ENCODE assay signal across 9 cellular contexts in the genomic region with DNA sequence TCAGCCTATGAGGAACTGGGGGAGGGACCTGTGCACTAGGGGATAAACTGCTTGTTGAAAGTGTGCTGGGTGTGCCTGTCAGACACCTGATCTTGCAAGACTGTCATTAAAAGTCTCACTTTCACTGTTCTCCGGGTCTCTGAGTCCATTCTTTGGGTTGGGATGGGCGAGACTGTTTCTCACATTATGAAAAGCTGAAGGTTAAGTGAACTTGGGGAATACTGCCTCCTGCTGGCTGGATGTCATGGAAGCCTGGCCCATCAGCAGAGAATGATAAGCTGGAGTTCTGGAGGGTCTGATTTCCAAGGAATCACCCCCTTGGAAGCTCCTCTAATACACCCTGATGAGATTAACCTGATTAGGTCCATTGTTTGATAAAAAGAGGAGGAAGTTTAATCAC. TPM values are rescaled to one million over a fixed set of nuclear protein-coding genes. Genes with fewer than 3 reads are reported as not detected.
DNase-seq lines count a peak whose midpoint lies in the region; ATAC-seq and TF ChIP-seq lines count a peak whose summit lies in the region.
"Had no signal": no experiment of that assay in that cellular context is flagged by ENCODE, and none has a peak within 500 bp of the region (broad histone marks: within the 10 kb centered on the region; RNA-seq: fewer than 3 reads in every experiment).

No MANE protein-coding gene starts in this region.

- TF ChIP-seq POLR2A in testis (IDR thresholded peaks at IDR 0.05): no peak

- H3K4me3 Mint-ChIP-seq in activated naive CD8-positive, alpha-beta T cell treated with anti-CD3 and anti-CD28 coated beads for 36 hours: no peak overlapping the region

- no peak overlapping the region for H3K27ac Mint-ChIP-seq in activated naive CD8-positive, alpha-beta T cell treated with anti-CD3 and anti-CD28 coated beads for 36 hours

- CTCF ChIA-PET in Panc1 (lab: Charles Lee): no interaction called here

- DNase-seq in GM12865 (ENCODE audit: low read depth) (peak; percentile 76), Panc1 (ENCODE audit: low read depth, low spot score) (peak; percentile 15), testis (peak; percentile 47), NCI-H1436 (lab: John Stamatoyannopoulos, UW) (no peak)
- peak; percentile 40 for DNase-seq in activated naive CD8-positive, alpha-beta T cell treated with anti-CD3 and anti-CD28 coated beads for 36 hours

- POLR2A ChIA-PET in Panc1 (lab: Charles Lee): no interaction called here

- H3K36me3 ChIP-seq in Panc1 (ENCODE audit: control insufficient read depth, insufficient read depth, low read length) (no peaks in the 10 kb centered on the region), liver (ENCODE audit: control insufficient read depth in 4 of 4, insufficient read depth in 3 of 4, low read depth in 1 of 4, low read length in 3 of 4) (no peaks in the 10 kb centered on the region), testis (ENCODE audit: low read depth, missing control alignments) (no peaks in the 10 kb centered on the region)

- intact Hi-C loops in Panc1 (cut with micrococcal nuclease; ENCODE audit: unreplicated experiment): no loop called here
- intact Hi-C loops in testis (cut with DNase I; ENCODE audit: low total_unique reads): no loop called here

- H3K9me3 Mint-ChIP-seq in activated naive CD8-positive, alpha-beta T cell treated with anti-CD3 and anti-CD28 coated beads for 36 hours: no peaks in the 10 kb centered on the region

- H3K4me1 ChIP-seq in Panc1 (ENCODE audit: control insufficient read depth, insufficient read depth, low read length): no peaks in the 10 kb centered on the region
- no peaks in the 10 kb centered on the region for H3K4me1 ChIP-seq in liver (ENCODE audit: control insufficient read depth in 4 of 4, insufficient read depth in 4 of 4, low read length in 3 of 4)
- H3K4me1 ChIP-seq in testis: no peaks in the 10 kb centered on the region

- H3K9ac ChIP-seq in liver (ENCODE audit: low read depth in 1 of 2, low read length in 2 of 2): no peak overlapping the region

- H3K36me3 Mint-ChIP-seq in activated naive CD8-positive, alpha-beta T cell treated with anti-CD3 and anti-CD28 coated beads for 36 hours: no peaks in the 10 kb centered on the region

- H3K27me3 Mint-ChIP-seq in activated naive CD8-positive, alpha-beta T cell treated with anti-CD3 and anti-CD28 coated beads for 36 hours: peaks cover 7% of the 10 kb centered on the region

- no TSS peak for BruUV-seq in Panc1 (replicated peaks; lab: Mats Ljungman, UMichigan)

- H3K4me3 ChIP-seq in GM12865 (ENCODE audit: low read depth, low read length): no peak overlapping the region
- H3K4me3 ChIP-seq in Panc1 (ENCODE audit: low read depth in 2 of 2, low read length in 2 of 2): no peak overlapping the region
- no peak overlapping the region for H3K4me3 ChIP-seq in liver (ENCODE audit: low read depth in 1 of 3, low read length in 3 of 3)
- no peak overlapping the region for H3K4me3 ChIP-seq in testis

- H3K27ac ChIP-seq in Panc1 (ENCODE audit: low read length) (no peak overlapping the region), liver (ENCODE audit: low read depth in 1 of 2, low read length in 2 of 2) (no peak overlapping the region), testis (no peak overlapping the region)

- H3K27me3 ChIP-seq in Panc1 (ENCODE audit: control insufficient read depth, insufficient read depth, low read length) (no peaks in the 10 kb centered on the region), liver (ENCODE audit: control insufficient read depth in 4 of 4, insufficient read depth in 4 of 4, low read length in 3 of 4) (no peaks in the 10 kb centered on the region), testis (no peaks in the 10 kb centered on the region)

- peaks cover 3% of the 10 kb centered on the region for H3K4me1 Mint-ChIP-seq in activated naive CD8-positive, alpha-beta T cell treated with anti-CD3 and anti-CD28 coated beads for 36 hours

- peak; percentile 28 to 47 for TF ChIP-seq RAD21 in liver (IDR thresholded peaks at IDR 0.05)

- H3K9me3 ChIP-seq in Panc1 (ENCODE audit: control insufficient read depth, insufficient read depth, low read depth, low read length) (no peaks in the 10 kb centered on the region), liver (ENCODE audit: control insufficient read depth in 4 of 4, low read length in 3 of 4) (no peaks in the 10 kb centered on the region), testis (no peaks in the 10 kb centered on the region)

- ATAC-seq in Panc1 (no peak), GM18517 (IDR thresholded peaks at IDR 0.05; ENCODE audit: unreplicated experiment) (no peak), GM21526 (IDR thresholded peaks at IDR 0.05; ENCODE audit: low FRiP score, unreplicated experiment) (no peak)

- 30% methylated on average over 2 of the region's 2 CpGs for WGBS in liver
- WGBS in testis, 2 donors: 41 to 53% methylated on average over 2 of the region's 2 CpGs

- peak; percentile 60 for TF ChIP-seq CTCF in GM12865 (IDR thresholded peaks at IDR 0.05; ENCODE audit: insufficient read depth, low read depth, low read length, missing control alignments)
- TF ChIP-seq CTCF in Panc1 (IDR thresholded peaks at IDR 0.05): no peak; the same call in 1 of the 2 replicates
- peak; percentile 23 for TF ChIP-seq CTCF in liver (IDR thresholded peaks at IDR 0.05; ENCODE audit: low read depth, low read length, missing input control)
- peak in 2 of 3 experiments; percentile 23 for TF ChIP-seq CTCF in testis (IDR thresholded peaks at IDR 0.05)

- in situ Hi-C loops in Panc1 (cut with HindIII; ENCODE audit: low pct_unique_long_range_greater_than_20kb, low sequenced_read_pairs): no loop called here

TF ChIP-seq in liver, 16 proteins besides CTCF, POLR2A, EP300 and RAD21:
- no peak for TF ChIP-seq FOXA1 (IDR thresholded peaks at IDR 0.05)
- TF ChIP-seq, protein P1, sequence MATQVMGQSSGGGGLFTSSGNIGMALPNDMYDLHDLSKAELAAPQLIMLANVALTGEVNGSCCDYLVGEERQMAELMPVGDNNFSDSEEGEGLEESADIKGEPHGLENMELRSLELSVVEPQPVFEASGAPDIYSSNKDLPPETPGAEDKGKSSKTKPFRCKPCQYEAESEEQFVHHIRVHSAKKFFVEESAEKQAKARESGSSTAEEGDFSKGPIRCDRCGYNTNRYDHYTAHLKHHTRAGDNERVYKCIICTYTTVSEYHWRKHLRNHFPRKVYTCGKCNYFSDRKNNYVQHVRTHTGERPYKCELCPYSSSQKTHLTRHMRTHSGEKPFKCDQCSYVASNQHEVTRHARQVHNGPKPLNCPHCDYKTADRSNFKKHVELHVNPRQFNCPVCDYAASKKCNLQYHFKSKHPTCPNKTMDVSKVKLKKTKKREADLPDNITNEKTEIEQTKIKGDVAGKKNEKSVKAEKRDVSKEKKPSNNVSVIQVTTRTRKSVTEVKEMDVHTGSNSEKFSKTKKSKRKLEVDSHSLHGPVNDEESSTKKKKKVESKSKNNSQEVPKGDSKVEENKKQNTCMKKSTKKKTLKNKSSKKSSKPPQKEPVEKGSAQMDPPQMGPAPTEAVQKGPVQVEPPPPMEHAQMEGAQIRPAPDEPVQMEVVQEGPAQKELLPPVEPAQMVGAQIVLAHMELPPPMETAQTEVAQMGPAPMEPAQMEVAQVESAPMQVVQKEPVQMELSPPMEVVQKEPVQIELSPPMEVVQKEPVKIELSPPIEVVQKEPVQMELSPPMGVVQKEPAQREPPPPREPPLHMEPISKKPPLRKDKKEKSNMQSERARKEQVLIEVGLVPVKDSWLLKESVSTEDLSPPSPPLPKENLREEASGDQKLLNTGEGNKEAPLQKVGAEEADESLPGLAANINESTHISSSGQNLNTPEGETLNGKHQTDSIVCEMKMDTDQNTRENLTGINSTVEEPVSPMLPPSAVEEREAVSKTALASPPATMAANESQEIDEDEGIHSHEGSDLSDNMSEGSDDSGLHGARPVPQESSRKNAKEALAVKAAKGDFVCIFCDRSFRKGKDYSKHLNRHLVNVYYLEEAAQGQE (IDR thresholded peaks at IDR 0.05): no peak
- no peak for TF ChIP-seq HNF4G (IDR thresholded peaks at IDR 0.05)
- no peak for TF ChIP-seq TAF1 (conservative IDR thresholded peaks at IDR 0.05)
- no peak for TF ChIP-seq YY1 (IDR thresholded peaks at IDR 0.05)
- TF ChIP-seq NR2F2 (IDR thresholded peaks at IDR 0.05): no peak
- no peak for TF ChIP-seq GABPA (IDR thresholded peaks at IDR 0.05 in 1 of 2, conservative IDR thresholded peaks at IDR 0.05 in 1 of 2)
- TF ChIP-seq, protein P2, sequence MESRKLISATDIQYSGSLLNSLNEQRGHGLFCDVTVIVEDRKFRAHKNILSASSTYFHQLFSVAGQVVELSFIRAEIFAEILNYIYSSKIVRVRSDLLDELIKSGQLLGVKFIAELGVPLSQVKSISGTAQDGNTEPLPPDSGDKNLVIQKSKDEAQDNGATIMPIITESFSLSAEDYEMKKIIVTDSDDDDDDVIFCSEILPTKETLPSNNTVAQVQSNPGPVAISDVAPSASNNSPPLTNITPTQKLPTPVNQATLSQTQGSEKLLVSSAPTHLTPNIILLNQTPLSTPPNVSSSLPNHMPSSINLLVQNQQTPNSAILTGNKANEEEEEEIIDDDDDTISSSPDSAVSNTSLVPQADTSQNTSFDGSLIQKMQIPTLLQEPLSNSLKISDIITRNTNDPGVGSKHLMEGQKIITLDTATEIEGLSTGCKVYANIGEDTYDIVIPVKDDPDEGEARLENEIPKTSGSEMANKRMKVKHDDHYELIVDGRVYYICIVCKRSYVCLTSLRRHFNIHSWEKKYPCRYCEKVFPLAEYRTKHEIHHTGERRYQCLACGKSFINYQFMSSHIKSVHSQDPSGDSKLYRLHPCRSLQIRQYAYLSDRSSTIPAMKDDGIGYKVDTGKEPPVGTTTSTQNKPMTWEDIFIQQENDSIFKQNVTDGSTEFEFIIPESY (IDR thresholded peaks at IDR 0.05): no peak
- TF ChIP-seq, protein P3, sequence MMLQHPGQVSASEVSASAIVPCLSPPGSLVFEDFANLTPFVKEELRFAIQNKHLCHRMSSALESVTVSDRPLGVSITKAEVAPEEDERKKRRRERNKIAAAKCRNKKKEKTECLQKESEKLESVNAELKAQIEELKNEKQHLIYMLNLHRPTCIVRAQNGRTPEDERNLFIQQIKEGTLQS (IDR thresholded peaks at IDR 0.05): no peak
- TF ChIP-seq, protein P4, sequence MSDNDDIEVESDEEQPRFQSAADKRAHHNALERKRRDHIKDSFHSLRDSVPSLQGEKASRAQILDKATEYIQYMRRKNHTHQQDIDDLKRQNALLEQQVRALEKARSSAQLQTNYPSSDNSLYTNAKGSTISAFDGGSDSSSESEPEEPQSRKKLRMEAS (IDR thresholded peaks at IDR 0.05): no peak
- TF ChIP-seq SP1 (IDR thresholded peaks at IDR 0.05): no peak
- TF ChIP-seq EGR1 (IDR thresholded peaks at IDR 0.05; ENCODE audit: low read depth in 2 of 2): no peak
- no peak for TF ChIP-seq FOXA2 (IDR thresholded peaks at IDR 0.05)
- TF ChIP-seq RXRA (IDR thresholded peaks at IDR 0.05): no peak
- no peak for TF ChIP-seq HNF4A (conservative IDR thresholded peaks at IDR 0.05)
TF ChIP-seq in liver: peak in this region for 0.

RNA-seq across cellular contexts. Expression of a gene that starts 9.0 kb away (rescaled TPM):
- total RNA-seq in Panc1 (2021; ENCODE audit: unreplicated experiment): not detected
- not detected for polyA plus RNA-seq in Panc1 (2012; ENCODE audit: insufficient read length)
- not detected for total RNA-seq in activated naive CD8-positive, alpha-beta T cell treated with anti-CD3 and anti-CD28 coated beads for 36 hours
- 1 to 10 TPM in 1 of 2 donors, not detected in 1; 1.1 TPM for total RNA-seq in liver
- polyA plus RNA-seq in liver: not detected
- not detected for total RNA-seq in testis
- polyA plus RNA-seq in testis (ENCODE audit: insufficient read depth, low read depth, low replicate concordance): not detected
- total RNA-seq: pulmonary artery endothelial cell had no signal
